ENCODE assay signal across 2 cellular contexts in genomic region chr20:15967334-15967733, GRCh38.
TF ChIP-seq lines count a peak whose summit lies in the region.

No MANE protein-coding gene starts in this region.

TF ChIP-seq in HepG2, 621 proteins besides CTCF, POLR2A, EP300 and RAD21:
- peak; percentile 74 to 81 for TF ChIP-seq MAFK (conservative IDR thresholded peaks at IDR 0.05 in 1 of 2, IDR thresholded peaks at IDR 0.05 in 1 of 2; ENCODE audit: low read length in 2 of 2)
- peak; percentile 56; the same call in 1 of the 2 replicates for TF ChIP-seq MAFF (IDR thresholded peaks at IDR 0.05; ENCODE audit: low read depth, low read length)
- no peak for TF ChIP-seq KDM6A (CRISPR knock-in tag; IDR thresholded peaks at IDR 0.05; ENCODE audit: low read depth)

TF ChIP-seq in A549, 52 proteins besides CTCF, POLR2A, EP300 and RAD21:
- TF ChIP-seq CHD4 (IDR thresholded peaks at IDR 0.05; ENCODE audit: borderline replicate concordance) (no peak), CEBPB (IDR thresholded peaks at IDR 0.05) (no peak), HOXB13 (CRISPR knock-in tag; IDR thresholded peaks at IDR 0.05; ENCODE audit: low read depth) (no peak), CBX8 (IDR thresholded peaks at IDR 0.05) (no peak), TFCP2L1 (CRISPR knock-in tag; IDR thresholded peaks at IDR 0.05) (no peak), MAFK (IDR thresholded peaks at IDR 0.05; ENCODE audit: partially characterized antibody) (peak; percentile 41), RNF2 (IDR thresholded peaks at IDR 0.05; ENCODE audit: borderline replicate concordance, low read depth) (no peak)
